Comparison of ENCODE assay signal across 8 cellular contexts in genomic region chr15:72117698-72118399, GRCh38. TPM values are rescaled to one million over a fixed set of nuclear protein-coding genes. Genes with fewer than 3 reads are reported as not detected.
DNase-seq lines count a peak whose midpoint lies in the region; ATAC-seq and TF ChIP-seq lines count a peak whose summit lies in the region.

Gene MYO9A, minus strand, starts transcription at chr15:72118150. Its CDS starts 71,587 bp downstream, at chr15:72046563.

- DNase-seq in NCI-H1930 (lab: John Stamatoyannopoulos, UW) (peak; percentile 86 to 91), anterior cingulate cortex (lab: John Stamatoyannopoulos, UW) (peak; percentile 77 to 98 (median 95)), left ventricle myocardium superior (peak; percentile 99), progenitor cell of endocrine pancreas (ENCODE audit: low spot score, unreplicated experiment) (peak; percentile 98), upper lobe of right lung (peak; percentile 99)
- peak; percentile 94 for DNase-seq in T-helper 2 cell treated with Interferon-gamma antibody and Interleukin-4, amounts not matched to agents 5 μg/mL and 100 μg/mL, for 36 hours (ENCODE audit: low spot score)

- ATAC-seq in GM18498 (IDR thresholded peaks at IDR 0.05; ENCODE audit: unreplicated experiment) = peak; percentile 74
- peak; percentile 58 for ATAC-seq in HG02973 (IDR thresholded peaks at IDR 0.05; ENCODE audit: unreplicated experiment)
- peak; percentile 89 for ATAC-seq in left ventricle myocardium superior
- peak; percentile 93 for ATAC-seq in upper lobe of right lung

- H3K4me3 Mint-ChIP-seq in T-helper 2 cell treated with Interferon-gamma antibody and Interleukin-4, amounts not matched to agents 5 μg/mL and 100 μg/mL, for 36 hours = peak within 1 kb of the TSS; percentile 97
- peak within 1 kb of the TSS; percentile 98 for H3K4me3 Mint-ChIP-seq in progenitor cell of endocrine pancreas (ENCODE audit: low read depth)

- H3K4me1 Mint-ChIP-seq in T-helper 2 cell treated with Interferon-gamma antibody and Interleukin-4, amounts not matched to agents 5 μg/mL and 100 μg/mL, for 36 hours (ENCODE audit: low read depth) = peaks cover 26% of the 10 kb centered on the region
- peaks cover 34% of the 10 kb centered on the region for H3K4me1 Mint-ChIP-seq in progenitor cell of endocrine pancreas (ENCODE audit: low read depth)

- peak within 1 kb of the TSS; percentile 92 for H3K4me3 ChIP-seq in upper lobe of right lung

- H3K27ac ChIP-seq in upper lobe of right lung = peak within 1 kb of the TSS; percentile 93

- no peaks in the 10 kb centered on the region for H3K36me3 ChIP-seq in upper lobe of right lung

- intact Hi-C loops in left ventricle myocardium superior (cut with micrococcal nuclease) = no loop called here
- intact Hi-C loops in upper lobe of right lung (cut with DNase I) = no loop called here

- no peaks in the 10 kb centered on the region for H3K36me3 Mint-ChIP-seq in T-helper 2 cell treated with Interferon-gamma antibody and Interleukin-4, amounts not matched to agents 5 μg/mL and 100 μg/mL, for 36 hours (ENCODE audit: low read depth)
- H3K36me3 Mint-ChIP-seq in progenitor cell of endocrine pancreas (ENCODE audit: insufficient read depth) = no peaks in the 10 kb centered on the region

- no peaks in the 10 kb centered on the region for H3K9me3 Mint-ChIP-seq in T-helper 2 cell treated with Interferon-gamma antibody and Interleukin-4, amounts not matched to agents 5 μg/mL and 100 μg/mL, for 36 hours
- H3K9me3 Mint-ChIP-seq in progenitor cell of endocrine pancreas (ENCODE audit: low read depth) = no peaks in the 10 kb centered on the region

- H3K27ac Mint-ChIP-seq in T-helper 2 cell treated with Interferon-gamma antibody and Interleukin-4, amounts not matched to agents 5 μg/mL and 100 μg/mL, for 36 hours = peak within 1 kb of the TSS; percentile 99
- H3K27ac Mint-ChIP-seq in progenitor cell of endocrine pancreas = peak within 1 kb of the TSS; percentile 99

- peaks cover 15% of the 10 kb centered on the region for H3K27me3 Mint-ChIP-seq in T-helper 2 cell treated with Interferon-gamma antibody and Interleukin-4, amounts not matched to agents 5 μg/mL and 100 μg/mL, for 36 hours (ENCODE audit: low read depth)
- peaks cover 30% of the 10 kb centered on the region for H3K27me3 Mint-ChIP-seq in progenitor cell of endocrine pancreas

- TF ChIP-seq CTCF in progenitor cell of endocrine pancreas (IDR thresholded peaks at IDR 0.05; ENCODE audit: unreplicated experiment) = no peak
- no peak for TF ChIP-seq CTCF in upper lobe of right lung (IDR thresholded peaks at IDR 0.05)

- H3K27me3 ChIP-seq in upper lobe of right lung = no peaks in the 10 kb centered on the region

- peaks cover 17% of the 10 kb centered on the region for H3K4me1 ChIP-seq in upper lobe of right lung

- no peaks in the 10 kb centered on the region for H3K9me3 ChIP-seq in upper lobe of right lung

RNA-seq across cellular contexts. Expression of gene MYO9A, which starts in this region (rescaled TPM):
- total RNA-seq in left ventricle myocardium superior (29.7 TPM), progenitor cell of endocrine pancreas (28.3 and 32.0 TPM in 2 replicates), upper lobe of right lung (82.5 TPM)

Comparison
In these comparisons a context has a peak if more than half of its experiments do, and no peak if none do; other contexts are left out.
1. Peak in every context shown above with its lines: DNase-seq, ATAC-seq, H3K4me3 ChIP-seq and H3K27ac ChIP-seq.